In the genomic region with DNA sequence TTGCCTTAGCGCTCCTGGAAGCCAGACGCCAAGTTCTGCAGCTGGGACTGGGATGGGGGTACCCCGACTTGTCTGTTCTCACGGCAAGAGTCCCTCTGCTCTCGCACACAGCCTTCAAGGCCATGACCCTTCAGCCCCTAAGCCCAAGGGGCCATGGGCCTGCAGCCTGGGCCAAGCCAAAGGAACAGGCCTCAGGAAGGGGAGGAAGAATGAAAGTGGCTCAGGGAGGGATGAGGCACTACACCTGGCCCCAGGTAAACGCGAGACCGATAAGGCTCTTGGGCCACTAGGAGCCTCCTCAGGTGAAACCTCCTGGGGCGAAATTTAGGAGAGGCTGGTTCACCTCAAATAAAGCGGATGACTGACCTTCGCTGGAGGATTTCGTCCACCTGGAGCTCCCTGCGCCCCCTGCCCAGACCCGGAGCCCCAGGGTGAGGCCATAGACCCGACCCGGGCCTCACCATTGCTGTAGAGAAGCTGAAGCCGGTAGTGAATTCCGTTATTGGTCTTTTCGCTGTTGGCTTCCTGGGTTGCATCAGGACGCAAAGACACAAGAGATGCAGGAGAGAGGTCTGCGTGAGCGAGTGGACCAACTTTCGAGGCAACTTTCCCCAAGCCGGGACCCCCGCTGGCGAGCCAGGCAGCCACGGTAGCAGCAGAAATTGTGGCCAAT, we compare ENCODE assay signal across 15 cellular contexts. TPM values are rescaled to one million over a fixed set of nuclear protein-coding genes. Genes with fewer than 3 reads are reported as not detected.
DNase-seq lines count a peak whose midpoint lies in the region; ATAC-seq and TF ChIP-seq lines count a peak whose summit lies in the region.
"Had no signal": no experiment of that assay in that cellular context is flagged by ENCODE, and none has a peak within 500 bp of the region (broad histone marks: within the 10 kb centered on the region; RNA-seq: fewer than 3 reads in every experiment).

No MANE protein-coding gene starts in this region.

- peaks cover 70% of the 10 kb centered on the region for H3K4me1 Mint-ChIP-seq in stimulated activated memory B cell treated with anti-CD40 and anti-IgM and Interleukin-4, amounts not matched to agents 10 μg/mL and 1 μg/mL and 100 μg/mL, for 72 hours
- H3K4me1 Mint-ChIP-seq in CD8-positive, alpha-beta memory T cell = peaks cover 37 to 46% (median 44%) of the 10 kb centered on the region in 3 donors

- no peaks in the 10 kb centered on the region for H3K36me3 ChIP-seq in ascending aorta
- no peaks in the 10 kb centered on the region for H3K36me3 ChIP-seq in CD8-positive, alpha-beta memory T cell (ENCODE audit: insufficient read depth, low read length)

- no peaks in the 10 kb centered on the region for H3K27me3 ChIP-seq in ascending aorta
- peaks cover 34% of the 10 kb centered on the region for H3K27me3 ChIP-seq in CD8-positive, alpha-beta memory T cell (ENCODE audit: insufficient read depth, low read length, poor library complexity, severe bottlenecking)

- intact Hi-C loops in ascending aorta (cut with DNase I) = loop anchor here (2.0 to 5.0 kb wide), 3 partner anchors 21 to 204 kb away; no protein-coding TSS in a partner anchor

- no peaks in the 10 kb centered on the region for H3K9me3 Mint-ChIP-seq in stimulated activated memory B cell treated with anti-CD40 and anti-IgM and Interleukin-4, amounts not matched to agents 10 μg/mL and 1 μg/mL and 100 μg/mL, for 72 hours
- H3K9me3 Mint-ChIP-seq in CD8-positive, alpha-beta memory T cell = no peaks in the 10 kb centered on the region
- H3K9me3 Mint-ChIP-seq: T-cell had no signal

- H3K36me3 Mint-ChIP-seq in stimulated activated memory B cell treated with anti-CD40 and anti-IgM and Interleukin-4, amounts not matched to agents 10 μg/mL and 1 μg/mL and 100 μg/mL, for 72 hours = peaks cover 69% of the 10 kb centered on the region
- peaks cover 0 to 3% (median 0%) of the 10 kb centered on the region in 3 donors for H3K36me3 Mint-ChIP-seq in CD8-positive, alpha-beta memory T cell
- H3K36me3 Mint-ChIP-seq: activated CD8-positive, alpha-beta memory T cell treated with anti-CD3 and anti-CD28 coated beads, Interleukin-2, amount 10 ng/mL, durations not matched to agents 7 days and 5 days; T-cell had no signal

- no peaks in the 10 kb centered on the region for H3K27me3 Mint-ChIP-seq in stimulated activated memory B cell treated with anti-CD40 and anti-IgM and Interleukin-4, amounts not matched to agents 10 μg/mL and 1 μg/mL and 100 μg/mL, for 72 hours
- H3K27me3 Mint-ChIP-seq in CD8-positive, alpha-beta memory T cell = peaks cover 40 to 75% of the 10 kb centered on the region in 2 donors

- H3K4me1 ChIP-seq in ascending aorta = peaks cover 0 to 10% of the 10 kb centered on the region in 2 donors
- peaks cover 26% of the 10 kb centered on the region for H3K4me1 ChIP-seq in CD8-positive, alpha-beta memory T cell (ENCODE audit: insufficient read depth, low read length)
- H3K4me1 ChIP-seq: foreskin keratinocyte had no signal

- H3K4me3 Mint-ChIP-seq in stimulated activated memory B cell treated with anti-CD40 and anti-IgM and Interleukin-4, amounts not matched to agents 10 μg/mL and 1 μg/mL and 100 μg/mL, for 72 hours = peak overlapping the region; percentile 95
- H3K4me3 Mint-ChIP-seq in CD8-positive, alpha-beta memory T cell = peak overlapping the region in 2 of 7 donors; percentile 23 to 40
- H3K4me3 Mint-ChIP-seq: activated CD8-positive, alpha-beta memory T cell treated with anti-CD3 and anti-CD28 coated beads, Interleukin-2, amount 10 ng/mL, durations not matched to agents 7 days and 5 days had no signal

- POLR2A ChIA-PET in CD8-positive, alpha-beta memory T cell (lab: Charles Lee) = no interaction called here

- H3K27ac ChIP-seq in ascending aorta = peak overlapping the region; percentile 94 to 97
- no peak overlapping the region for H3K27ac ChIP-seq in CD8-positive, alpha-beta memory T cell (ENCODE audit: low read depth, low read length)
- H3K27ac ChIP-seq: foreskin keratinocyte, GM23248 had no signal

- H3K27ac Mint-ChIP-seq in stimulated activated memory B cell treated with anti-CD40 and anti-IgM and Interleukin-4, amounts not matched to agents 10 μg/mL and 1 μg/mL and 100 μg/mL, for 72 hours = peak overlapping the region; percentile 98
- H3K27ac Mint-ChIP-seq in CD8-positive, alpha-beta memory T cell = no peak overlapping the region
- H3K27ac Mint-ChIP-seq: activated CD8-positive, alpha-beta memory T cell treated with anti-CD3 and anti-CD28 coated beads, Interleukin-2, amount 10 ng/mL, durations not matched to agents 7 days and 5 days had no signal

- no peaks in the 10 kb centered on the region for H3K9me3 ChIP-seq in ascending aorta
- no peaks in the 10 kb centered on the region for H3K9me3 ChIP-seq in CD8-positive, alpha-beta memory T cell (ENCODE audit: low read length)

- DNase-seq in GM12865 (ENCODE audit: low read depth) (peak; percentile 55), ascending aorta (ENCODE audit: low spot score in 2 of 2) (no peak), iPS-NIHi7 (ENCODE audit: extremely low spot score) (peak; percentile 29), NCI-H2227 treated with DMSO at 0.1 percent for 48 hours (lab: John Stamatoyannopoulos, UW) (no peak)
- DNase-seq in activated CD8-positive, alpha-beta memory T cell treated with anti-CD3 and anti-CD28 coated beads, Interleukin-2, amount 50 U/mL, for 48 hours = no peak
- no peak for DNase-seq in CD8-positive, alpha-beta memory T cell
- DNase-seq: activated CD8-positive, alpha-beta memory T cell treated with anti-CD3 and anti-CD28 coated beads, Interleukin-2, amount 10 ng/mL, durations not matched to agents 7 days and 5 days; foreskin keratinocyte; GM23248; NCI-H510A; stimulated activated CD4-positive, alpha-beta T cell treated with anti-CD3 and anti-CD28 coated beads, Interleukin-4, amount 100 ng/mL, for 4 hours; T-cell had no signal

- no peak for ATAC-seq in stimulated activated memory B cell treated with anti-CD40 and anti-IgM and Interleukin-4, amounts not matched to agents 10 μg/mL and 1 μg/mL and 100 μg/mL, for 72 hours
- no peak for ATAC-seq in HG02763 (IDR thresholded peaks at IDR 0.05; ENCODE audit: unreplicated experiment)
- ATAC-seq: activated CD8-positive, alpha-beta memory T cell treated with anti-CD3 and anti-CD28 coated beads, Interleukin-2, amount 10 ng/mL, durations not matched to agents 7 days and 5 days; foreskin keratinocyte; T-cell had no signal

- no peak for TF ChIP-seq CTCF in GM12865 (IDR thresholded peaks at IDR 0.05; ENCODE audit: insufficient read depth, low read depth, low read length, missing control alignments)
- TF ChIP-seq CTCF in ascending aorta (IDR thresholded peaks at IDR 0.05) = no peak

- CTCF ChIA-PET in CD8-positive, alpha-beta memory T cell (lab: Charles Lee) = interaction anchor here (1.1 kb wide), 1 partner anchor 11 kb away, joined by 5 read pairs; no protein-coding TSS in a partner anchor

- peak overlapping the region; percentile 76 for H3K4me3 ChIP-seq in GM12865 (ENCODE audit: low read depth, low read length)
- peak overlapping the region; percentile 70 to 77 for H3K4me3 ChIP-seq in ascending aorta
- H3K4me3 ChIP-seq in CD8-positive, alpha-beta memory T cell (ENCODE audit: low read length) = no peak overlapping the region

RNA-seq across cellular contexts. Expression of a gene that starts 3.7 kb away (rescaled TPM):
- 93.6 TPM for total RNA-seq in ascending aorta
- under 1 TPM in 1 of 2 experiments, not detected in 1; 0.18 TPM for total RNA-seq in CD8-positive, alpha-beta memory T cell
- polyA plus RNA-seq in CD8-positive, alpha-beta memory T cell = not detected
- total RNA-seq: bronchial epithelial cell, foreskin keratinocyte had no signal
- polyA plus RNA-seq: foreskin keratinocyte had no signal

Comparison
In these comparisons a context has a peak if more than half of its experiments do, and no peak if none do; other contexts are left out.
1. DNase-seq: peak in GM12865 (single experiment) and iPS-NIHi7 (single experiment); none in ascending aorta (0 of 2), NCI-H2227 treated with DMSO at 0.1 percent for 48 hours (single experiment), activated CD8-positive, alpha-beta memory T cell treated with anti-CD3 and anti-CD28 coated beads, Interleukin-2, amount 50 U/mL, for 48 hours (single experiment) and CD8-positive, alpha-beta memory T cell (0 of 5).
2. RNA of a gene that starts 3.7 kb away (total RNA-seq): 93.6 TPM in ascending aorta (single experiment); 0.18 TPM in CD8-positive, alpha-beta memory T cell; every median in the first group is over 10 times any median in the second.